4 cellular contexts compared by ENCODE assay signal in the genomic region with DNA sequence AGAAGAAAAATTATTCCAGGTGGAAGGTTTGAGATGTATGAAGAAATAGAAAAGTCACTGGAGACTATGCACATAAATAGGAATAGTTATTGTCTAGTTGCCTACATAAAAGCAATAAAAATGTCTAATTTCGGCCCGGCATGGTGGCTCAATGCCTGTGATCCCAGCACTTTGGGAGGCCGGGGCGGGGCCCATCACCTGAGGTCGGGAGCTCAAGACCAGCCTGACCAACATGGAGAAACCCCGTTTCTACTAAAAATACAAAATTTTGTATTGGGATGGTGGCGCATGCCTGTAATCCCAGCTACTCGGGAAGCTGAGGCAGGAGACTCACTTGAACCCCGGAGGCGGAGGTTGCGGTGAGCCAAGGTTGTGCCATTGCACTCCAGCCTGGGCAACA. TPM values are rescaled to one million over a fixed set of nuclear protein-coding genes. Genes with fewer than 3 reads are reported as not detected.
"Had no signal": no experiment of that assay in that cellular context is flagged by ENCODE, and none has a peak within 500 bp of the region (broad histone marks: within the 10 kb centered on the region; RNA-seq: fewer than 3 reads in every experiment).

No MANE protein-coding gene starts in this region.

RNA-seq across cellular contexts. Expression of gene GPR148, which starts 3.4 kb away (rescaled TPM):
- total RNA-seq: LHCN-M2, M059J, MCF 10A, NCI-H460 had no signal

RNA-seq across cellular contexts. Expression of gene AMER3, which starts 23.1 kb away (rescaled TPM):
- total RNA-seq: LHCN-M2, M059J, MCF 10A, NCI-H460 had no signal
